ENCODE assay signal across 13 cellular contexts in the genomic region with DNA sequence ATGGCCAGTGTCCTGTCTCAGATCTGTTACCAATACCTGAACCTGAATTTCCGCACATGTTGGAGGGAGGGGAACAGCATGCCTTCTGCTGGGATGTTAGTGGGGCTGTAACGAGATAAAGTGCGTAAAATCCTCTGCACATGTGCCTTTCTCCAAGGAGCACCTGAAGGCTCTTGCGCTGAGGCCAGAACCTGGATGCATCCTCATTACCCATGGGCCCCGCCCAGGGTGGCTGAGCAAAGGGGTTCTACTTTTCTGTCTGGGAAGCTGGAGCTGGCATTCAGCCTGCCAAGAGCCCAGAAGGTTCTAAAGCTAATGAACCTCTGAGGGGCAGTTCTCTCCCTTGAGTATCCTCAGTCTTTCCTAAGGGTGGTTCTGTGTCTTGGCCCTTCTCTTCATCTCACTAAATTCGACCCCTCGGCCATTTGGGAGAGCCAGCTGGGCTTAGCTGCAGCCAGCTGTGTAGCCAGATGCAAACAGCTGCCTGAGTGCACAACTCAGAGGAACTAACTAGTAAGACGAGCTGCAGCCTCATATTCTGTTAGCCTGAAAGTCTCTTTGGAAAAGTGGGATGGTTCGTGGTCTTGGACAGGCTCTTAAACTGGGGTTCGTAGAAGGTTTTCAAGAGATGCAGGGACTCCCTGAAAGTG. TPM values are rescaled to one million over a fixed set of nuclear protein-coding genes. Genes with fewer than 3 reads are reported as not detected.
DNase-seq lines count a peak whose midpoint lies in the region; ATAC-seq, FAIRE-seq and TF ChIP-seq lines count a peak whose summit lies in the region.
"Had no signal": no experiment of that assay in that cellular context is flagged by ENCODE, and none has a peak within 500 bp of the region (broad histone marks: within the 10 kb centered on the region; RNA-seq: fewer than 3 reads in every experiment).

No MANE protein-coding gene starts in this region.

- H3K27me3 ChIP-seq in colonic mucosa, result no peaks in the 10 kb centered on the region
- H3K27me3 ChIP-seq in muscle layer of duodenum (ENCODE audit: low read depth, low read length), result no peaks in the 10 kb centered on the region
- no peaks in the 10 kb centered on the region for H3K27me3 ChIP-seq in uterus

- no peak for DNase-seq in activated naive CD8-positive, alpha-beta T cell treated with anti-CD3 and anti-CD28 coated beads, Interleukin-2, amount 10 ng/mL, durations not matched to agents 7 days and 5 days
- no peak for DNase-seq in activated naive CD8-positive, alpha-beta T cell treated with anti-CD3 and anti-CD28 coated beads, Interleukin-2, amount 50 U/mL, for 24 hours
- DNase-seq in colonic mucosa, result no peak
- DNase-seq in uterus, result no peak
- no peak for DNase-seq in activated CD4-positive, CD25-positive, alpha-beta regulatory T cell (lab: John Stamatoyannopoulos, UW)
- DNase-seq in D721Med (ENCODE audit: insufficient read length, low spot score), result no peak
- DNase-seq: Kasumi-1; stimulated activated CD4-positive, alpha-beta T cell treated with anti-CD3 and anti-CD28 coated beads, Interleukin-4, amount 100 ng/mL, for 1 hour had no signal

- intact Hi-C loops in colonic mucosa (cut with DNase I) (no loop called here), uterus (cut with DNase I; ENCODE audit: low total_unique reads) (no loop called here)

- H3K36me3 ChIP-seq in colonic mucosa (no peaks in the 10 kb centered on the region), muscle layer of duodenum (ENCODE audit: control insufficient read depth in 1 of 2, insufficient read depth in 2 of 2, low read length in 2 of 2) (no peaks in the 10 kb centered on the region), uterus (no peaks in the 10 kb centered on the region)

- no peak for TF ChIP-seq POLR2A in uterus (IDR thresholded peaks at IDR 0.05)

- H3K4me3 ChIP-seq in colonic mucosa, result no peak overlapping the region
- peak overlapping the region in 1 of 2 donors; percentile 73 for H3K4me3 ChIP-seq in muscle layer of duodenum (ENCODE audit: low read depth in 1 of 2, low read length in 2 of 2)
- no peak overlapping the region for H3K4me3 ChIP-seq in uterus

- H3K27ac ChIP-seq in colonic mucosa, result peak overlapping the region; percentile 94
- peak overlapping the region; percentile 46 for H3K27ac ChIP-seq in muscle layer of duodenum (ENCODE audit: low read length)
- H3K27ac ChIP-seq in uterus, result peak overlapping the region; percentile 91 to 92

- no peak for FAIRE-seq in D721Med (lab: Jason Lieb, UNC)
- FAIRE-seq: GM19239, TTC549 had no signal

- H3K4me3 Mint-ChIP-seq in activated naive CD8-positive, alpha-beta T cell treated with anti-CD3 and anti-CD28 coated beads, Interleukin-2, amount 10 ng/mL, durations not matched to agents 7 days and 5 days, result no peak overlapping the region
- no peak overlapping the region for H3K4me3 Mint-ChIP-seq in activated naive CD8-positive, alpha-beta T cell treated with anti-CD3 and anti-CD28 coated beads, Interleukin-2, amount 50 U/mL, for 24 hours

- H3K4me1 Mint-ChIP-seq in activated naive CD8-positive, alpha-beta T cell treated with anti-CD3 and anti-CD28 coated beads, Interleukin-2, amount 10 ng/mL, durations not matched to agents 7 days and 5 days, result peaks cover 23% of the 10 kb centered on the region
- H3K4me1 Mint-ChIP-seq in activated naive CD8-positive, alpha-beta T cell treated with anti-CD3 and anti-CD28 coated beads, Interleukin-2, amount 50 U/mL, for 24 hours, result peaks cover 15% of the 10 kb centered on the region
- H3K4me1 Mint-ChIP-seq: activated T-helper 17 cell treated with anti-CD3 and anti-CD28 coated beads, Interleukin-2, amount 50 U/mL, for 72 hours had no signal

- no peak for ATAC-seq in activated naive CD8-positive, alpha-beta T cell treated with anti-CD3 and anti-CD28 coated beads, Interleukin-2, amount 10 ng/mL, durations not matched to agents 7 days and 5 days (ENCODE audit: low read depth)
- ATAC-seq in activated naive CD8-positive, alpha-beta T cell treated with anti-CD3 and anti-CD28 coated beads, Interleukin-2, amount 50 U/mL, for 24 hours, result no peak
- ATAC-seq in GM21515 (IDR thresholded peaks at IDR 0.05; ENCODE audit: unreplicated experiment), result no peak
- ATAC-seq: activated T-helper 17 cell treated with anti-CD3 and anti-CD28 coated beads, Interleukin-2, amount 50 U/mL, for 72 hours had no signal

- no peaks in the 10 kb centered on the region for H3K36me3 Mint-ChIP-seq in activated naive CD8-positive, alpha-beta T cell treated with anti-CD3 and anti-CD28 coated beads, Interleukin-2, amount 10 ng/mL, durations not matched to agents 7 days and 5 days
- no peaks in the 10 kb centered on the region for H3K36me3 Mint-ChIP-seq in activated naive CD8-positive, alpha-beta T cell treated with anti-CD3 and anti-CD28 coated beads, Interleukin-2, amount 50 U/mL, for 24 hours (ENCODE audit: low read depth)

- peak overlapping the region in 1 of 2 donors; percentile 75 for H3K9ac ChIP-seq in colonic mucosa (ENCODE audit: low read depth in 2 of 2, low read length in 2 of 2)

- no peak for TF ChIP-seq CTCF in colonic mucosa (IDR thresholded peaks at IDR 0.05)
- no peak for TF ChIP-seq CTCF in uterus (IDR thresholded peaks at IDR 0.05)
- no peak for TF ChIP-seq CTCF in D721Med (IDR thresholded peaks at IDR 0.05; ENCODE audit: insufficient read depth, missing control alignments)

- H3K27ac Mint-ChIP-seq in activated naive CD8-positive, alpha-beta T cell treated with anti-CD3 and anti-CD28 coated beads, Interleukin-2, amount 10 ng/mL, durations not matched to agents 7 days and 5 days, result peak overlapping the region; percentile 15
- no peak overlapping the region for H3K27ac Mint-ChIP-seq in activated naive CD8-positive, alpha-beta T cell treated with anti-CD3 and anti-CD28 coated beads, Interleukin-2, amount 50 U/mL, for 24 hours
- H3K27ac Mint-ChIP-seq: activated T-helper 17 cell treated with anti-CD3 and anti-CD28 coated beads, Interleukin-2, amount 50 U/mL, for 72 hours had no signal

- no peaks in the 10 kb centered on the region for H3K9me3 Mint-ChIP-seq in activated naive CD8-positive, alpha-beta T cell treated with anti-CD3 and anti-CD28 coated beads, Interleukin-2, amount 10 ng/mL, durations not matched to agents 7 days and 5 days
- H3K9me3 Mint-ChIP-seq in activated naive CD8-positive, alpha-beta T cell treated with anti-CD3 and anti-CD28 coated beads, Interleukin-2, amount 50 U/mL, for 24 hours, result no peaks in the 10 kb centered on the region
- H3K9me3 Mint-ChIP-seq: activated T-helper 17 cell treated with anti-CD3 and anti-CD28 coated beads, Interleukin-2, amount 50 U/mL, for 72 hours had no signal

- no peaks in the 10 kb centered on the region for H3K27me3 Mint-ChIP-seq in activated naive CD8-positive, alpha-beta T cell treated with anti-CD3 and anti-CD28 coated beads, Interleukin-2, amount 10 ng/mL, durations not matched to agents 7 days and 5 days
- peaks cover 21% of the 10 kb centered on the region for H3K27me3 Mint-ChIP-seq in activated naive CD8-positive, alpha-beta T cell treated with anti-CD3 and anti-CD28 coated beads, Interleukin-2, amount 50 U/mL, for 24 hours
- H3K27me3 Mint-ChIP-seq: activated T-helper 17 cell treated with anti-CD3 and anti-CD28 coated beads, Interleukin-2, amount 50 U/mL, for 72 hours had no signal

- peaks cover 37% of the 10 kb centered on the region for H3K4me1 ChIP-seq in colonic mucosa
- H3K4me1 ChIP-seq in muscle layer of duodenum (ENCODE audit: control insufficient read depth in 1 of 2, insufficient read depth in 2 of 2, low read length in 2 of 2), result peaks cover 38 to 74% of the 10 kb centered on the region in 2 donors
- peaks cover 15 to 40% of the 10 kb centered on the region in 2 donors for H3K4me1 ChIP-seq in uterus

- H3K9me3 ChIP-seq in colonic mucosa, result no peaks in the 10 kb centered on the region
- no peaks in the 10 kb centered on the region for H3K9me3 ChIP-seq in muscle layer of duodenum (ENCODE audit: control insufficient read depth in 1 of 2, low read length in 2 of 2)
- H3K9me3 ChIP-seq in uterus, result no peaks in the 10 kb centered on the region

- POLR2A ChIA-PET in activated naive CD8-positive, alpha-beta T cell treated with anti-CD3 and anti-CD28 coated beads, Interleukin-2, amount 10 ng/mL, durations not matched to agents 7 days and 5 days (lab: Charles Lee), result interaction anchor here (1.0 kb wide), 1 partner anchor 29 kb away, joined by 4 read pairs; no protein-coding TSS in a partner anchor

RNA-seq across cellular contexts. Expression of a gene that starts 2.5 kb away (rescaled TPM):
- 10 to 100 TPM in 1 of 2 experiments, 1 to 10 TPM in 1; 6.9 to 14.0 TPM for total RNA-seq in activated naive CD8-positive, alpha-beta T cell treated with anti-CD3 and anti-CD28 coated beads, Interleukin-2, amount 10 ng/mL, durations not matched to agents 7 days and 5 days
- total RNA-seq in colonic mucosa (100 to 1,000 TPM; 111 to 116 TPM), uterus (10 to 100 TPM; 14.3 to 73.1 (median 33.4) TPM)

RNA-seq across cellular contexts. Expression of a gene that starts 36.7 kb away (rescaled TPM):
- total RNA-seq in activated naive CD8-positive, alpha-beta T cell treated with anti-CD3 and anti-CD28 coated beads, Interleukin-2, amount 10 ng/mL, durations not matched to agents 7 days and 5 days, result 10 to 100 TPM; 24.1 to 26.4 TPM
- total RNA-seq in colonic mucosa (10 to 100 TPM; 48.8 to 56.4 TPM), uterus (10 to 100 TPM; 12.9 to 62.6 (median 32.4) TPM)
